ENCODE assay signal across 8 cellular contexts in genomic region chr18:9102391-9103216, GRCh38. TPM values are rescaled to one million over a fixed set of nuclear protein-coding genes. Genes with fewer than 3 reads are reported as not detected.
DNase-seq lines count a peak whose midpoint lies in the region; ATAC-seq, FAIRE-seq and TF ChIP-seq lines count a peak whose summit lies in the region.

Gene NDUFV2, plus strand, starts transcription at chr18:9102699. Its CDS starts 45 bp downstream, at chr18:9102744.

- H3K27ac ChIP-seq in right atrium auricular region (peak within 1 kb of the TSS; percentile 92 to 95), psoas muscle (peak within 1 kb of the TSS; percentile 93), urinary bladder (ENCODE audit: low read depth) (peak within 1 kb of the TSS; percentile 90)

- peak in 1 of 2 donors; percentile 28 for TF ChIP-seq CTCF in right atrium auricular region (IDR thresholded peaks at IDR 0.05)
- no peak for TF ChIP-seq CTCF in psoas muscle (IDR thresholded peaks at IDR 0.05)

- peak; percentile 93 for DNase-seq in GM18507 (ENCODE audit: extremely low spot score, insufficient read length, low read depth)
- DNase-seq in NCI-H1930 (lab: John Stamatoyannopoulos, UW) = peak; percentile 77 to 87
- DNase-seq in anterior cingulate cortex (lab: John Stamatoyannopoulos, UW) = peak; percentile 57 to 97 (median 93)
- DNase-seq in right atrium auricular region (ENCODE audit: low spot score) = peak; percentile 92
- DNase-seq in psoas muscle = peak; percentile 98 to 99

- intact Hi-C loops in T-helper 2 cell treated with Interferon-gamma antibody and Interleukin-4, amounts not matched to agents 100 ng/mL and 5 ng/mL, for 36 hours (cut with micrococcal nuclease) = loop anchor here (1.0 to 10.0 kb wide), 6 partner anchors 11 to 512 kb away; partner anchors contain the start of genes ANKRD12, PPP4R1 and RALBP1
- intact Hi-C loops in psoas muscle (cut with DNase I) = loop anchor here (2.0 kb wide), 1 partner anchor 34 kb away; the partner anchor contains the start of gene ANKRD12 (in 2 of the 2)

- ATAC-seq in HG02973 (IDR thresholded peaks at IDR 0.05; ENCODE audit: unreplicated experiment) = peak; percentile 89
- ATAC-seq in psoas muscle = peak; percentile 97 to 99 (median 98)

- no peaks in the 10 kb centered on the region for H3K27me3 ChIP-seq in right atrium auricular region
- H3K27me3 ChIP-seq in psoas muscle (ENCODE audit: insufficient read depth in 3 of 3, low read length in 2 of 3) = no peaks in the 10 kb centered on the region

- peak within 1 kb of the TSS; percentile 57 to 74 for H3K4me3 ChIP-seq in right atrium auricular region
- peak within 1 kb of the TSS; percentile 93 for H3K4me3 ChIP-seq in psoas muscle
- H3K4me3 ChIP-seq in urinary bladder (ENCODE audit: low read depth, low read length) = peak within 1 kb of the TSS; percentile 68

- peaks cover 0 to 42% of the 10 kb centered on the region in 2 donors for H3K4me1 ChIP-seq in right atrium auricular region
- H3K4me1 ChIP-seq in psoas muscle = peaks cover 44% of the 10 kb centered on the region
- H3K4me1 ChIP-seq in urinary bladder (ENCODE audit: insufficient read depth) = peaks cover 3% of the 10 kb centered on the region

- peak; percentile 95 for FAIRE-seq in GM18507 (lab: Jason Lieb, UNC)

- H3K36me3 ChIP-seq in right atrium auricular region (no peaks in the 10 kb centered on the region), psoas muscle (ENCODE audit: insufficient read depth in 1 of 2, low read depth in 1 of 2) (no peaks in the 10 kb centered on the region), urinary bladder (ENCODE audit: insufficient read depth) (no peaks in the 10 kb centered on the region)

- 3 to 8% (median 4%) methylated on average over 56 to 66 of the region's 66 CpGs for WGBS in psoas muscle, 3 donors
- WGBS in urinary bladder = 7% methylated on average over 66 of the region's 66 CpGs

- H3K9me3 ChIP-seq in right atrium auricular region (no peaks in the 10 kb centered on the region), psoas muscle (no peaks in the 10 kb centered on the region)

RNA-seq across cellular contexts. Expression of gene NDUFV2, which starts in this region (rescaled TPM):
- total RNA-seq in T-helper 2 cell treated with Interferon-gamma antibody and Interleukin-4, amounts not matched to agents 100 ng/mL and 5 ng/mL, for 36 hours = 215 and 225 TPM in 2 replicates
- total RNA-seq in right atrium auricular region (100 to 1,000 TPM; 167 to 225 TPM), psoas muscle (100 to 1,000 TPM; 312 to 467 (median 328) TPM), urinary bladder (116 TPM)
- polyA plus RNA-seq in psoas muscle (100 to 1,000 TPM; 451 to 565 (median 547) TPM), urinary bladder (143 TPM)

Comparison
In these comparisons a context has a peak if more than half of its experiments do, and no peak if none do; other contexts are left out.
1. Peak in every context shown above with its lines: DNase-seq, ATAC-seq, H3K4me3 ChIP-seq and H3K27ac ChIP-seq.